8 cellular contexts compared by ENCODE assay signal in the genomic region with DNA sequence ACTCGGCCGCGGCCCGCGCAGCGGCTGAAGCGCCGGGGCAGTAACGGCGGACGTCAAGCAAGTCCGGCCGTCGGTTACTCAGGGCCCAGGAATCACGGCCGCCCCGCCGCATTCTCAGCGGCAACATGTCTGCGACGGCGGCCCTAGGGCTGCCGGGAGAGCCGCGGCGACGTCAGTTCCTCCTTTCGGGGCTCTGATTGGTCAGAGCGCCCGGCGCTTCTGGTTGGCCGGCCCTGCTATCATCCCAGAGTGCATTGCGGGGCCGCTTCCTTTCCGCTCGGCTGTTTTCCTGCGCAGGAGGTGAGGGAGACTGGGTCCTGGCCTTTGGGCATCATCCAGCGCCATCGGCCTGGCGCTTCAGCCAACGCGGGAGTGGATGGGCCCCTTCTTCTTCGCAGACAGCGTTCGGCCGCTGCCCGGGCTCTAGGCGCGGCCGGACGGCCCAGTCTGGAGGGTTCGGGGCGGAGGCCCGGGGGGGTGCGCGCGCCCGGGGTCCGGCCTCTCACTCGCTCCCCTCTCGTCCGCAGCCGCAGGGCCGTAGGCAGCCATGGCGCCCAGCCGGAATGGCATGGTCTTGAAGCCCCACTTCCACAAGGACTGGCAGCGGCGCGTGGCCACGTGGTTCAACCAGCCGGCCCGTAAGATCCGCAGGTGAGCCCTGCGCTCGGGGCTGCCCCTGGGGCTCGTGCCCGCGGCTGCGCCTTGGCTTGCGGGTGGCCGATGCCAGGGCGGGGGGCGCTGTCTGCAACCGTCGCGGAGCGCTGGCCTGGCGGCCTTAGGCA. TPM values are rescaled to one million over a fixed set of nuclear protein-coding genes. Genes with fewer than 3 reads are reported as not detected.
DNase-seq lines count a peak whose midpoint lies in the region; ATAC-seq and TF ChIP-seq lines count a peak whose summit lies in the region.

A gene (plus strand): TSS at position 270 of the 782 bp plus-strand sequence. CDS start 278 bp downstream, at position 548.

- peak within 1 kb of the TSS; percentile 95 for H3K4me3 ChIP-seq in GM06990 (replicated peaks; ENCODE audit: low read depth, low read length)
- H3K4me3 ChIP-seq in suprapubic skin: peak within 1 kb of the TSS; percentile 95

- H3K27me3 ChIP-seq in GM06990 (replicated peaks; ENCODE audit: control insufficient read depth, insufficient read depth, low read length): no peaks in the 10 kb centered on the region
- no peaks in the 10 kb centered on the region for H3K27me3 ChIP-seq in suprapubic skin

- peak within 1 kb of the TSS; percentile 99 for H3K27ac ChIP-seq in suprapubic skin

- H3K4me1 ChIP-seq in suprapubic skin: peaks cover 58% of the 10 kb centered on the region

- no peaks in the 10 kb centered on the region for H3K9me3 ChIP-seq in suprapubic skin

- peaks cover 34 to 35% of the 10 kb centered on the region in 2 donors for H3K36me3 Mint-ChIP-seq in activated naive CD4-positive, alpha-beta T cell treated with anti-CD3 and anti-CD28 coated beads, Interleukin-2, amount 50 U/mL, for 72 hours

- ATAC-seq in HG02588 (IDR thresholded peaks at IDR 0.05; ENCODE audit: unreplicated experiment): peak; percentile 83
- peak; percentile 91 to 93 for ATAC-seq in activated naive CD4-positive, alpha-beta T cell treated with anti-CD3 and anti-CD28 coated beads, Interleukin-2, amount 50 U/mL, for 72 hours

- DNase-seq in GM06990 (ENCODE audit: extremely low read depth, insufficient read length) (peak; percentile 92), NCI-H1105 (lab: John Stamatoyannopoulos, UW) (peak; percentile 84), SKM-1 (lab: John Stamatoyannopoulos, UW; ENCODE audit: unreplicated experiment) (peak; percentile 84), glomerular endothelial cell (ENCODE audit: extremely low read depth, low read depth, low spot score) (no peak), occipital lobe (lab: John Stamatoyannopoulos, UW) (peak; percentile 91), suprapubic skin (ENCODE audit: low spot score in 2 of 2) (peak; percentile 97 to 98)
- DNase-seq in activated naive CD4-positive, alpha-beta T cell treated with anti-CD3 and anti-CD28 coated beads, Interleukin-2, amount 50 U/mL, for 72 hours (ENCODE audit: low spot score in 2 of 2): peak; percentile 91 to 93

- no peak for TF ChIP-seq EP300 in suprapubic skin (IDR thresholded peaks at IDR 0.05)

- peak; percentile 72 to 96 for TF ChIP-seq POLR2A in suprapubic skin (IDR thresholded peaks at IDR 0.05)

- 0% methylated on average over 1 of the region's 88 CpGs for WGBS in suprapubic skin

- no peak for TF ChIP-seq CTCF in GM06990 (IDR thresholded peaks at IDR 0.05; ENCODE audit: insufficient read depth, low read length, poor library complexity, severe bottlenecking)
- no peak for TF ChIP-seq CTCF in suprapubic skin (IDR thresholded peaks at IDR 0.05)

- no peaks in the 10 kb centered on the region for H3K9me3 Mint-ChIP-seq in activated naive CD4-positive, alpha-beta T cell treated with anti-CD3 and anti-CD28 coated beads, Interleukin-2, amount 50 U/mL, for 72 hours

- peak within 1 kb of the TSS; percentile 99 for H3K27ac Mint-ChIP-seq in activated naive CD4-positive, alpha-beta T cell treated with anti-CD3 and anti-CD28 coated beads, Interleukin-2, amount 50 U/mL, for 72 hours

- H3K36me3 ChIP-seq in GM06990 (ENCODE audit: control insufficient read depth, insufficient read depth, low read length) (peaks cover 36% of the 10 kb centered on the region), suprapubic skin (peaks cover 49% of the 10 kb centered on the region)

RNA-seq across cellular contexts. Expression of the gene that starts here (rescaled TPM):
- total RNA-seq in activated naive CD4-positive, alpha-beta T cell treated with anti-CD3 and anti-CD28 coated beads, Interleukin-2, amount 50 U/mL, for 72 hours: 1,000 to 10,000 TPM; 2,832 to 2,975 TPM
- 4,854 and 6,899 TPM in 2 replicates for total RNA-seq in glomerular endothelial cell
- 2,357 TPM for total RNA-seq in occipital lobe
- total RNA-seq in suprapubic skin: 1,000 to 10,000 TPM; 4,033 to 9,308 (median 7,964) TPM
